8 cellular contexts compared by ENCODE assay signal in genomic region chr2:55052087-55053061, GRCh38. TPM values are rescaled to one million over a fixed set of nuclear protein-coding genes. Genes with fewer than 3 reads are reported as not detected.
DNase-seq lines count a peak whose midpoint lies in the region; FAIRE-seq and TF ChIP-seq lines count a peak whose summit lies in the region.

No MANE protein-coding gene starts in this region.

- H3K27ac ChIP-seq in brain microvascular endothelial cell = peak overlapping the region; percentile 99

- H3K27me3 Mint-ChIP-seq in osteocyte (ENCODE audit: unreplicated experiment) = no peaks in the 10 kb centered on the region

- peaks cover 25% of the 10 kb centered on the region for H3K4me1 ChIP-seq in Loucy (ENCODE audit: insufficient read depth, low read length, poor library complexity, severe bottlenecking)

- H3K9me2 ChIP-seq in Loucy (replicated peaks; ENCODE audit: low read depth, low read length) = no peaks in the 10 kb centered on the region

- no peaks in the 10 kb centered on the region for H3K9me3 ChIP-seq in Loucy (ENCODE audit: insufficient read depth, low read depth, low read length)

- H2AFZ ChIP-seq in Loucy (ENCODE audit: low read length) = 0 out of 2 replicates have a peak overlapping the region, but pooled peaks have one; percentile 11

- FAIRE-seq in D721Med (lab: Jason Lieb, UNC) = no peak

- peak overlapping the region; percentile 100 for H3K27ac Mint-ChIP-seq in osteocyte (ENCODE audit: unreplicated experiment)

- H3K79me2 ChIP-seq in Loucy (ENCODE audit: insufficient read depth, low read length) = peaks cover 42% of the 10 kb centered on the region

- DNase-seq in GF-D8 (lab: John Stamatoyannopoulos, UW) (peak; percentile 23), brain microvascular endothelial cell (no peak), osteocyte (ENCODE audit: extremely low spot score, unreplicated experiment) (no peak), NCI-H345 (lab: John Stamatoyannopoulos, UW) (no peak), D721Med (ENCODE audit: insufficient read length, low spot score) (no peak), GM10248 (ENCODE audit: extremely low spot score) (no peak)
- no peak for DNase-seq in stimulated activated naive CD4-positive, alpha-beta T cell treated with Interleukin-2 at 50 U/mL for 16 hours (lab: John Stamatoyannopoulos, UW)

- H3K36me3 ChIP-seq in Loucy (ENCODE audit: insufficient read depth, low read length) (no peaks in the 10 kb centered on the region), brain microvascular endothelial cell (replicated peaks) (peaks cover 4% of the 10 kb centered on the region)

- H3K27me3 ChIP-seq in Loucy (ENCODE audit: insufficient read depth, low read length, poor library complexity, severe bottlenecking) = no peaks in the 10 kb centered on the region
- H3K27me3 ChIP-seq in brain microvascular endothelial cell (replicated peaks) = no peaks in the 10 kb centered on the region

- peak overlapping the region; percentile 83 for H3K9ac ChIP-seq in Loucy (ENCODE audit: low read depth, low read length, poor library complexity, severe bottlenecking)

- in situ Hi-C loops in brain microvascular endothelial cell (cut with HindIII; ENCODE audit: low pct_ligation_motif_present, low sequenced_read_pairs) = no loop called here

- peak overlapping the region; percentile 95 for H3K4me2 ChIP-seq in Loucy (ENCODE audit: low read depth, low read length, poor library complexity, severe bottlenecking)

- peaks cover 14% of the 10 kb centered on the region for H4K20me1 ChIP-seq in Loucy (ENCODE audit: insufficient read depth, low read length, poor library complexity, severe bottlenecking)

- H3F3A ChIP-seq in Loucy (ENCODE audit: low read depth) = no peaks in the 10 kb centered on the region; the same call in 1 of the 2 replicates

- TF ChIP-seq CTCF in Loucy (conservative IDR thresholded peaks at IDR 0.05; ENCODE audit: low read length) (0 out of 2 replicates have a peak, but pooled peaks have one; percentile 10), brain microvascular endothelial cell (IDR thresholded peaks at IDR 0.05; ENCODE audit: low read depth, low read length, missing control alignments) (no peak), osteocyte (IDR thresholded peaks at IDR 0.05) (no peak), D721Med (IDR thresholded peaks at IDR 0.05; ENCODE audit: insufficient read depth, missing control alignments) (no peak), GM10248 (IDR thresholded peaks at IDR 0.05; ENCODE audit: control extremely low read depth, extremely low read depth, low read depth, missing control alignments) (no peak)

- H3K4me1 Mint-ChIP-seq in osteocyte (ENCODE audit: unreplicated experiment) = peaks cover 28% of the 10 kb centered on the region

- no peaks in the 10 kb centered on the region for H3K36me3 Mint-ChIP-seq in osteocyte (ENCODE audit: unreplicated experiment)

- H3K4me3 ChIP-seq in Loucy (ENCODE audit: low read length, poor library complexity, severe bottlenecking) = peak overlapping the region; percentile 90
- peak overlapping the region; percentile 9 for H3K4me3 ChIP-seq in brain microvascular endothelial cell (ENCODE audit: low read depth, low read length)

- H3K4me3 Mint-ChIP-seq in osteocyte (ENCODE audit: unreplicated experiment) = peak overlapping the region; percentile 99

- H3K9me3 Mint-ChIP-seq in osteocyte (ENCODE audit: unreplicated experiment) = no peaks in the 10 kb centered on the region

- CTCF ChIA-PET in GM10248 (lab: Yijun Ruan, JAX) = interaction anchor here (1.0 to 2.6 kb wide), 3 partner anchors 41 to 116 kb away, joined by 5 to 7 read pairs (median 5); no protein-coding TSS in a partner anchor

- POLR2A ChIA-PET in GM10248 (lab: Yijun Ruan, JAX) = no interaction called here

RNA-seq across cellular contexts. Expression of gene RTN4, which starts 2.1 kb away (rescaled TPM):
- total RNA-seq in osteocyte = 532 and 603 TPM in 2 replicates
